8 cellular contexts compared by ENCODE assay signal in the genomic region with DNA sequence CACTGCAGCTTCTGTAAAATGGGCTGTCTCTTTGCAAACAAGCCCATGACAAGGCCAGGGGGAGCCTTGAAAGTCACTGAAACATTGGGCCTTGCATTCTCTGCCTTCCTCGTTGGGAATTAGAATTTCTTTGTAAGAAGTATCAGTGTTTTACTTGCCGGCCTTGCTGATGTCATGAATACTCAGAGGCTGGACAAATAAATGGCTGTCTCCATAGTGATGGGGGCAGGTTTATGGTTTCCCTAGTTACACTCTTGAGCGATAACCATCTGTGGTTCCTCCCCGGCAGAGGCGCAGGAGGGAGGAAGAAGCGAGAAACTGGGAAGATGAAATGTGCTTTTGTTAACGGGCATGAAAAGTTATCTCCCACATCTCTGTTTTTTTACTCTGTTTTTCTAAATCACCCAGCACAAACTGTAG.
DNase-seq lines count a peak whose midpoint lies in the region; ATAC-seq and TF ChIP-seq lines count a peak whose summit lies in the region.

No MANE protein-coding gene starts in this region.

- no peaks in the 10 kb centered on the region for H3K9me3 ChIP-seq in MM.1S (replicated peaks; ENCODE audit: insufficient read depth, low read length)

- H3K27me3 ChIP-seq in MM.1S (replicated peaks; ENCODE audit: insufficient read depth, low read length), result no peaks in the 10 kb centered on the region

- no peak overlapping the region for H2AFZ ChIP-seq in MM.1S (ENCODE audit: low read length)

- no peaks in the 10 kb centered on the region for H4K20me1 ChIP-seq in MM.1S (ENCODE audit: insufficient read depth, low read length)

- H3K27ac Mint-ChIP-seq in activated T-cell treated with anti-CD3 and anti-CD28 coated beads, Interleukin-2, amount 50 U/mL, for 24 hours, result peak overlapping the region; percentile 77
- H3K27ac Mint-ChIP-seq in stimulated activated effector memory CD8-positive, alpha-beta T cell treated with anti-CD3 and anti-CD28 coated beads, Interleukin-12 subunit alpha, Interleukin-12 subunit beta, amount 100 ng/mL, for 72 hours, result peak overlapping the region; percentile 26
- no peak overlapping the region for H3K27ac Mint-ChIP-seq in endothelial cell (ENCODE audit: unreplicated experiment)

- H3K4me2 ChIP-seq in MM.1S (ENCODE audit: low read depth, low read length), result no peak overlapping the region

- H3K27ac ChIP-seq in MM.1S (ENCODE audit: low read length), result no peak overlapping the region

- no peak overlapping the region for H3K9ac ChIP-seq in MM.1S (ENCODE audit: low read length)

- H3K4me1 ChIP-seq in MM.1S (ENCODE audit: low read length), result no peaks in the 10 kb centered on the region

- H3K4me1 Mint-ChIP-seq in activated T-cell treated with anti-CD3 and anti-CD28 coated beads, Interleukin-2, amount 50 U/mL, for 24 hours (ENCODE audit: low read depth), result peaks cover 35% of the 10 kb centered on the region
- peaks cover 12% of the 10 kb centered on the region for H3K4me1 Mint-ChIP-seq in stimulated activated effector memory CD8-positive, alpha-beta T cell treated with anti-CD3 and anti-CD28 coated beads, Interleukin-12 subunit alpha, Interleukin-12 subunit beta, amount 100 ng/mL, for 72 hours
- no peaks in the 10 kb centered on the region for H3K4me1 Mint-ChIP-seq in endothelial cell (ENCODE audit: unreplicated experiment)

- H3K36me3 Mint-ChIP-seq in activated T-cell treated with anti-CD3 and anti-CD28 coated beads, Interleukin-2, amount 50 U/mL, for 24 hours (ENCODE audit: low read depth), result no peaks in the 10 kb centered on the region
- no peaks in the 10 kb centered on the region for H3K36me3 Mint-ChIP-seq in stimulated activated effector memory CD8-positive, alpha-beta T cell treated with anti-CD3 and anti-CD28 coated beads, Interleukin-12 subunit alpha, Interleukin-12 subunit beta, amount 100 ng/mL, for 72 hours
- no peaks in the 10 kb centered on the region for H3K36me3 Mint-ChIP-seq in endothelial cell (ENCODE audit: low read depth, unreplicated experiment)

- peaks cover 60% of the 10 kb centered on the region for H3K27me3 Mint-ChIP-seq in activated T-cell treated with anti-CD3 and anti-CD28 coated beads, Interleukin-2, amount 50 U/mL, for 24 hours
- no peaks in the 10 kb centered on the region for H3K27me3 Mint-ChIP-seq in endothelial cell (ENCODE audit: unreplicated experiment)

- H3K4me3 Mint-ChIP-seq in activated T-cell treated with anti-CD3 and anti-CD28 coated beads, Interleukin-2, amount 50 U/mL, for 24 hours, result peak overlapping the region; percentile 11
- H3K4me3 Mint-ChIP-seq in stimulated activated effector memory CD8-positive, alpha-beta T cell treated with anti-CD3 and anti-CD28 coated beads, Interleukin-12 subunit alpha, Interleukin-12 subunit beta, amount 100 ng/mL, for 72 hours, result peak overlapping the region; percentile 15
- no peak overlapping the region for H3K4me3 Mint-ChIP-seq in endothelial cell (ENCODE audit: unreplicated experiment)

- in situ Hi-C loops in astrocyte of the spinal cord (cut with HindIII; ENCODE audit: low sequenced_read_pairs), result no loop called here

- H3K36me3 ChIP-seq in MM.1S (replicated peaks; ENCODE audit: insufficient read depth, low read length), result no peaks in the 10 kb centered on the region

- no peaks in the 10 kb centered on the region for H3K9me3 Mint-ChIP-seq in activated T-cell treated with anti-CD3 and anti-CD28 coated beads, Interleukin-2, amount 50 U/mL, for 24 hours
- H3K9me3 Mint-ChIP-seq in stimulated activated effector memory CD8-positive, alpha-beta T cell treated with anti-CD3 and anti-CD28 coated beads, Interleukin-12 subunit alpha, Interleukin-12 subunit beta, amount 100 ng/mL, for 72 hours, result no peaks in the 10 kb centered on the region
- H3K9me3 Mint-ChIP-seq in endothelial cell (ENCODE audit: unreplicated experiment), result no peaks in the 10 kb centered on the region

- peak; percentile 49 for ATAC-seq in HG03558 (IDR thresholded peaks at IDR 0.05; ENCODE audit: extremely low read depth, unreplicated experiment)
- ATAC-seq in stimulated activated effector memory CD8-positive, alpha-beta T cell treated with anti-CD3 and anti-CD28 coated beads, Interleukin-12 subunit alpha, Interleukin-12 subunit beta, amount 100 ng/mL, for 72 hours, result peak; percentile 74

- no peaks in the 10 kb centered on the region for H3K9me2 ChIP-seq in MM.1S (replicated peaks; ENCODE audit: insufficient read depth, low read length)

- H3K4me3 ChIP-seq in astrocyte of the spinal cord (ENCODE audit: low read depth, low read length), result no peak overlapping the region
- H3K4me3 ChIP-seq in MM.1S (ENCODE audit: low read length), result no peak overlapping the region

- TF ChIP-seq CTCF in astrocyte of the spinal cord (IDR thresholded peaks at IDR 0.05; ENCODE audit: low read depth, low read length), result no peak
- no peak for TF ChIP-seq CTCF in MM.1S (IDR thresholded peaks at IDR 0.05; ENCODE audit: low read length)
- TF ChIP-seq CTCF in endothelial cell (IDR thresholded peaks at IDR 0.05; ENCODE audit: unreplicated experiment), result no peak

- H3F3A ChIP-seq in MM.1S (ENCODE audit: insufficient read depth, low read length), result no peaks in the 10 kb centered on the region

- DNase-seq in activated T-cell treated with anti-CD3 and anti-CD28 coated beads, Interleukin-2, amount 50 U/mL, for 24 hours, result no peak
- no peak for DNase-seq in activated T-cell treated with anti-CD3 and anti-CD28 coated beads, Interleukin-2, amount 50 U/mL, for 48 hours
- peak; percentile 81 for DNase-seq in astrocyte of the spinal cord (ENCODE audit: low read depth, low spot score)
- DNase-seq in stimulated activated effector memory CD8-positive, alpha-beta T cell treated with anti-CD3 and anti-CD28 coated beads, Interleukin-12 subunit alpha, Interleukin-12 subunit beta, amount 100 ng/mL, for 72 hours (ENCODE audit: low spot score in 2 of 2), result no peak
- no peak for DNase-seq in stimulated activated CD4-positive, alpha-beta T cell treated with anti-CD3 and anti-CD28 coated beads, Interleukin-1b, Interleukin-23, amount 100 ng/mL, for 48 hours
- no peak for DNase-seq in MM.1S
- DNase-seq in endothelial cell (ENCODE audit: low spot score), result no peak

- H3K79me2 ChIP-seq in MM.1S (ENCODE audit: low read length), result no peaks in the 10 kb centered on the region
